8 cellular contexts compared by ENCODE assay signal in genomic region chr5:139273572-139274264, GRCh38. TPM values are rescaled to one million over a fixed set of nuclear protein-coding genes. Genes with fewer than 3 reads are reported as not detected.
DNase-seq lines count a peak whose midpoint lies in the region; ATAC-seq and TF ChIP-seq lines count a peak whose summit lies in the region.

No MANE protein-coding gene starts in this region.

- H3K36me3 ChIP-seq in BLaER1 treated with 17β-estradiol and CSF1 and Interleukin-3, amounts not matched to agents 10 nM and 100 nM = peaks cover 11 to 40% (median 37%) of the 10 kb centered on the region in 11 experiments
- peaks cover 13% of the 10 kb centered on the region for H3K36me3 ChIP-seq in lower lobe of right lung

- H3K4me1 ChIP-seq in BLaER1 treated with 17β-estradiol and CSF1 and Interleukin-3, amounts not matched to agents 10 nM and 100 nM = peaks cover 55 to 81% (median 72%) of the 10 kb centered on the region in 10 experiments
- H3K4me1 ChIP-seq in lower lobe of right lung = peaks cover 42% of the 10 kb centered on the region

- DNase-seq in NCI-H524 treated with DMSO at 0.1 percent for 48 hours (lab: John Stamatoyannopoulos, UW) (peak; percentile 32), dorsolateral prefrontal cortex (peak; percentile 67 to 89 (median 76)), lower lobe of right lung (peak; percentile 93)
- peak; percentile 80 to 82 for DNase-seq in activated CD4-positive, alpha-beta T cell treated with anti-CD3 and anti-CD28 coated beads, Interleukin-2, amount 50 U/mL, for 24 hours (ENCODE audit: low read depth in 1 of 2, low spot score in 1 of 2)
- peak; percentile 63 to 92 (median 78) for DNase-seq in stimulated activated CD4-positive, alpha-beta T cell treated with anti-CD3 and anti-CD28 coated beads, TNF-alpha, amount 100 ng/mL, for 1 hour (ENCODE audit: low read depth in 3 of 3, low spot score in 1 of 3)

- H3K27me3 ChIP-seq in BLaER1 treated with 17β-estradiol and CSF1 and Interleukin-3, amounts not matched to agents 10 nM and 100 nM = no peaks in the 10 kb centered on the region
- no peaks in the 10 kb centered on the region for H3K27me3 ChIP-seq in dorsolateral prefrontal cortex
- no peaks in the 10 kb centered on the region for H3K27me3 ChIP-seq in lower lobe of right lung (ENCODE audit: low read depth)

- H3K9ac ChIP-seq in BLaER1 treated with 17β-estradiol and CSF1 and Interleukin-3, amounts not matched to agents 10 nM and 100 nM = peak overlapping the region; percentile 81 to 99 (median 94)

- peak in 34 of 56 donors; percentile 4 to 53 (median 30) for TF ChIP-seq CTCF in dorsolateral prefrontal cortex (IDR thresholded peaks at IDR 0.05 in 54 of 56, conservative IDR thresholded peaks at IDR 0.05 in 2 of 56; ENCODE audit: low read depth in 1 of 56, partially characterized antibody in 56 of 56)
- peak; percentile 46 for TF ChIP-seq CTCF in lower lobe of right lung (IDR thresholded peaks at IDR 0.05)

- ATAC-seq in GM19023 (IDR thresholded peaks at IDR 0.05; ENCODE audit: unreplicated experiment) (peak; percentile 81), HG03175 (IDR thresholded peaks at IDR 0.05; ENCODE audit: unreplicated experiment) (peak; percentile 90), lower lobe of right lung (peak; percentile 99)

- H4K20me1 ChIP-seq in BLaER1 treated with 17β-estradiol and CSF1 and Interleukin-3, amounts not matched to agents 10 nM and 100 nM = peaks cover 0 to 41% (median 38%) of the 10 kb centered on the region in 11 experiments; a peak in 20 of 22 replicates

- H3K9me3 ChIP-seq in BLaER1 treated with 17β-estradiol and CSF1 and Interleukin-3, amounts not matched to agents 10 nM and 100 nM (replicated peaks in 1 of 11) = no peaks in the 10 kb centered on the region
- no peaks in the 10 kb centered on the region for H3K9me3 ChIP-seq in lower lobe of right lung

- peak overlapping the region; percentile 56 to 98 (median 95) for H3K27ac ChIP-seq in BLaER1 treated with 17β-estradiol and CSF1 and Interleukin-3, amounts not matched to agents 10 nM and 100 nM
- H3K27ac ChIP-seq in dorsolateral prefrontal cortex = peak overlapping the region; percentile 27 to 97 (median 87)
- peak overlapping the region; percentile 71 for H3K27ac ChIP-seq in lower lobe of right lung

- H3K4me2 ChIP-seq in BLaER1 treated with 17β-estradiol and CSF1 and Interleukin-3, amounts not matched to agents 10 nM and 100 nM = peak overlapping the region; percentile 82 to 98 (median 95)

- H3K4me3 ChIP-seq in BLaER1 treated with 17β-estradiol and CSF1 and Interleukin-3, amounts not matched to agents 10 nM and 100 nM = peak overlapping the region; percentile 54 to 88 (median 82)
- peak overlapping the region; percentile 43 to 89 (median 70) for H3K4me3 ChIP-seq in dorsolateral prefrontal cortex
- H3K4me3 ChIP-seq in lower lobe of right lung = peak overlapping the region; percentile 71

- intact Hi-C loops in dorsolateral prefrontal cortex (cut with DNase I) = loop anchor here in 1 of 2 donors (2.0 to 10.0 kb wide), 2 partner anchors 21 to 241 kb away; no protein-coding TSS in a partner anchor
- intact Hi-C loops in lower lobe of right lung (cut with DNase I) = no loop called here

RNA-seq across cellular contexts. Expression of gene MATR3, which starts 19.8 kb away (rescaled TPM):
- total RNA-seq in dorsolateral prefrontal cortex = 100 to 1,000 TPM; 154 to 477 (median 345) TPM
- total RNA-seq in lower lobe of right lung = 176 TPM

Comparison
In these comparisons a context has a peak if more than half of its experiments do, and no peak if none do; other contexts are left out.
1. Peak in every context shown above with its lines: DNase-seq, ATAC-seq, H3K4me3 ChIP-seq and H3K27ac ChIP-seq.
2. DNase-seq: peak in every context shown above with its lines; median percentile 93 in lower lobe of right lung; 81 in activated CD4-positive, alpha-beta T cell treated with anti-CD3 and anti-CD28 coated beads, Interleukin-2, amount 50 U/mL, for 24 hours; 78 in stimulated activated CD4-positive, alpha-beta T cell treated with anti-CD3 and anti-CD28 coated beads, TNF-alpha, amount 100 ng/mL, for 1 hour; 76 in dorsolateral prefrontal cortex; 32 in NCI-H524 treated with DMSO at 0.1 percent for 48 hours.